19 cellular contexts compared by ENCODE assay signal in genomic region chr4:110041742-110042141, GRCh38.
"Had no signal": no experiment of that assay in that cellular context is flagged by ENCODE, and none has a peak within 500 bp of the region (broad histone marks: within the 10 kb centered on the region; RNA-seq: fewer than 3 reads in every experiment).

No MANE protein-coding gene starts in this region.

- H3K27ac ChIP-seq: colonic mucosa, left lung, ovary, thoracic aorta, upper lobe of right lung had no signal

- H3K4me1 ChIP-seq: colonic mucosa, left lung, upper lobe of right lung had no signal

- H3K9me3 ChIP-seq: colonic mucosa, left lung, ovary, thoracic aorta, upper lobe of right lung had no signal

- H3K9me3 Mint-ChIP-seq: central memory CD8-positive, alpha-beta T cell; stimulated activated effector memory CD8-positive, alpha-beta T cell treated with anti-CD3 and anti-CD28 coated beads, Interleukin-12 subunit alpha, Interleukin-12 subunit beta, amount 100 ng/mL, for 72 hours had no signal

- DNase-seq: activated CD4-positive, alpha-beta T cell treated with anti-CD3 and anti-CD28 coated beads, Interleukin-2, amount 50 U/mL, for 1 hour; activated CD8-positive, alpha-beta memory T cell treated with anti-CD3 and anti-CD28 coated beads, Interleukin-2, amount 50 U/mL, for 4 hours; activated effector memory CD4-positive, alpha-beta T cell treated with anti-CD3 and anti-CD28 coated beads, Interleukin-2, amount 50 U/mL, for 16 hours; activated naive CD4-positive, alpha-beta T cell treated with anti-CD3 and anti-CD28 coated beads, Interleukin-2, amount 50 U/mL, for 16 hours; activated T-cell treated with anti-CD3 and anti-CD28 coated beads, Interleukin-2, amount 50 U/mL, for 48 hours; aorta; colonic mucosa; kidney; left lung; mammary epithelial cell; ovary; stimulated activated CD4-positive, alpha-beta T cell treated with anti-CD3 and anti-CD28 coated beads, Interleukin-4, amount 100 ng/mL, for 24 hours; T1000; upper lobe of right lung had no signal

- H3K27me3 ChIP-seq: colonic mucosa, ovary had no signal

- ATAC-seq: left lung; sciatic nerve; stimulated activated effector memory CD8-positive, alpha-beta T cell treated with anti-CD3 and anti-CD28 coated beads, Interleukin-12 subunit alpha, Interleukin-12 subunit beta, amount 100 ng/mL, for 72 hours; upper lobe of right lung had no signal

- H3K4me3 ChIP-seq: colonic mucosa, left lung, ovary, thoracic aorta, upper lobe of right lung had no signal

- FAIRE-seq: frontal cortex, kidney had no signal

- H3K4me3 Mint-ChIP-seq: central memory CD8-positive, alpha-beta T cell; stimulated activated effector memory CD8-positive, alpha-beta T cell treated with anti-CD3 and anti-CD28 coated beads, Interleukin-12 subunit alpha, Interleukin-12 subunit beta, amount 100 ng/mL, for 72 hours had no signal

- H3K36me3 ChIP-seq: colonic mucosa, left lung, ovary, thoracic aorta, upper lobe of right lung had no signal

- H3K4me1 Mint-ChIP-seq: central memory CD8-positive, alpha-beta T cell had no signal

- H3K27ac Mint-ChIP-seq: stimulated activated effector memory CD8-positive, alpha-beta T cell treated with anti-CD3 and anti-CD28 coated beads, Interleukin-12 subunit alpha, Interleukin-12 subunit beta, amount 100 ng/mL, for 72 hours had no signal
